Comparison of ENCODE assay signal across 1 cellular context in genomic region chr19:3250675-3251074, GRCh38.
TF ChIP-seq lines count a peak whose summit lies in the region.

No MANE protein-coding gene starts in this region.

TF ChIP-seq in GM23338, 12 proteins besides CTCF, POLR2A, EP300 and RAD21 (continued from another document):
- TF ChIP-seq REST (IDR thresholded peaks at IDR 0.05; ENCODE audit: unreplicated experiment) (no peak), CREB1 (CRISPR knock-in tag; IDR thresholded peaks at IDR 0.05; ENCODE audit: low read depth) (no peak), STAT1 (IDR thresholded peaks at IDR 0.05; ENCODE audit: unreplicated experiment) (no peak), EZH2phosphoT487 (IDR thresholded peaks at IDR 0.05; ENCODE audit: unreplicated experiment) (no peak)
TF ChIP-seq in GM23338: peak in this region for 0.
